Comparison of ENCODE assay signal across 36 cellular contexts in the genomic region with DNA sequence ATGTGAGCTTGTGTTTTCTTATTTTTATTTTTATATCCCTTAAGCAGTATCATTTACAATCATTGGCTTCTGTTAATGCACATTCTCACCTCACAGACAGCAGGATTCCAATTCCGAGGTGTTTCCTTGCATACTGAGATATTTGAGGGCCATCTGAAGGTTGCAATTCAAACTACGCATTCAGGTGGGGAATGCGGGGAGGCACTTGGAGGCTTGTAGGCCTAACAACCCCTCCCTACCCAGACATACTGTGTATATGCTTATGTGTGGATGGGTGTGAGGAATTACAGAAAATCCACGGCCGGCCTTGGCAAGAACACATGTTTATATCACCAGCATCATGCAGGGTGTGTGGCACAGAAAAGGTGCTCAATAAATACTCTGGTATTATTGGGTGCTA. TPM values are rescaled to one million over a fixed set of nuclear protein-coding genes. Genes with fewer than 3 reads are reported as not detected.
"Had no signal": no experiment of that assay in that cellular context is flagged by ENCODE, and none has a peak within 500 bp of the region (broad histone marks: within the 10 kb centered on the region; RNA-seq: fewer than 3 reads in every experiment).

No MANE protein-coding gene starts in this region.

- H3K27ac Mint-ChIP-seq: activated CD4-positive, alpha-beta memory T cell treated with anti-CD3 and anti-CD28 coated beads, Interleukin-2, amount 10 ng/mL, durations not matched to agents 7 days and 5 days; activated CD4-positive, alpha-beta T cell treated with anti-CD3 and anti-CD28 coated beads for 36 hours; activated CD4-positive, alpha-beta T cell treated with anti-CD3 and anti-CD28 coated beads, Interleukin-2, amount 10 ng/mL, durations not matched to agents 7 days and 5 days; activated CD8-positive, alpha-beta memory T cell treated with anti-CD3 and anti-CD28 coated beads, Interleukin-2, amount 10 ng/mL, durations not matched to agents 7 days and 5 days; activated CD8-positive, alpha-beta T cell treated with anti-CD3 and anti-CD28 coated beads, Interleukin-2, amount 10 ng/mL, durations not matched to agents 7 days and 5 days; activated naive CD4-positive, alpha-beta T cell treated with anti-CD3 and anti-CD28 coated beads, Interleukin-2, amount 10 ng/mL, durations not matched to agents 7 days and 5 days; activated naive CD4-positive, alpha-beta T cell treated with anti-CD3 and anti-CD28 coated beads, Interleukin-2, amount 50 U/mL, for 24 hours; activated naive CD8-positive, alpha-beta T cell; activated naive CD8-positive, alpha-beta T cell treated with anti-CD3 and anti-CD28 coated beads, Interleukin-2, amount 10 ng/mL, durations not matched to agents 7 days and 5 days; activated naive CD8-positive, alpha-beta T cell treated with anti-CD3 and anti-CD28 coated beads, Interleukin-2, amount 50 U/mL, for 24 hours; activated T-cell treated with anti-CD3 and anti-CD28 coated beads, Interleukin-2, amount 50 U/mL, for 24 hours; activated T-helper 2 cell treated with anti-CD3 and anti-CD28 coated beads, Interferon-gamma antibody, Interleukin-2, Interleukin-4, amounts not matched to agents 10 μg/mL and 5 μg/mL and 100 μg/mL, durations not matched to agents 14 hours and 24 hours and 36 hours; T-helper 1 cell treated with Interleukin-12 subunit alpha and Interleukin-12 subunit beta and Interleukin-4 antibody, amounts not matched to agents 30 μg/mL and 1 μg/mL, for 36 hours; T-helper 2 cell treated with Interferon-gamma antibody and Interleukin-4, amounts not matched to agents 5 μg/mL and 100 μg/mL, for 36 hours had no signal

- H3K36me3 ChIP-seq: ascending aorta, breast epithelium had no signal

- H3K27me3 Mint-ChIP-seq: activated CD4-positive, alpha-beta memory T cell treated with anti-CD3 and anti-CD28 coated beads, Interleukin-2, amount 10 ng/mL, durations not matched to agents 7 days and 5 days; activated naive CD8-positive, alpha-beta T cell treated with anti-CD3 and anti-CD28 coated beads, Interleukin-2, amount 50 U/mL, for 24 hours had no signal

- H3K27me3 ChIP-seq: ascending aorta, breast epithelium had no signal

- DNase-seq: activated CD4-positive, alpha-beta memory T cell treated with anti-CD3 and anti-CD28 coated beads, Interleukin-2, amount 10 ng/mL, durations not matched to agents 7 days and 5 days; activated CD4-positive, alpha-beta T cell treated with anti-CD3 and anti-CD28 coated beads for 1 hour; activated CD4-positive, alpha-beta T cell treated with anti-CD3 and anti-CD28 coated beads for 36 hours; activated CD4-positive, alpha-beta T cell treated with anti-CD3 and anti-CD28 coated beads for 48 hours; activated CD4-positive, alpha-beta T cell treated with anti-CD3 and anti-CD28 coated beads, Interleukin-2, amount 10 ng/mL, durations not matched to agents 7 days and 5 days; activated CD4-positive, alpha-beta T cell treated with anti-CD3 and anti-CD28 coated beads, Interleukin-2, amount 50 U/mL, for 48 hours; activated CD4-positive, CD25-positive, alpha-beta regulatory T cell; activated CD8-positive, alpha-beta memory T cell treated with anti-CD3 and anti-CD28 coated beads for 24 hours; activated CD8-positive, alpha-beta memory T cell treated with anti-CD3 and anti-CD28 coated beads, Interleukin-2, amount 10 ng/mL, durations not matched to agents 7 days and 5 days; activated CD8-positive, alpha-beta memory T cell treated with anti-CD3 and anti-CD28 coated beads, Interleukin-2, amount 50 U/mL, for 48 hours; activated CD8-positive, alpha-beta T cell treated with anti-CD3 and anti-CD28 coated beads, Interleukin-2, amount 10 ng/mL, durations not matched to agents 7 days and 5 days; activated effector memory CD4-positive, alpha-beta T cell treated with Interleukin-2 at 50 U/mL for 16 hours; activated gamma-delta T cell; activated naive CD4-positive, alpha-beta T cell treated with anti-CD3 and anti-CD28 coated beads, Interleukin-2, amount 10 ng/mL, durations not matched to agents 7 days and 5 days; activated naive CD4-positive, alpha-beta T cell treated with Interleukin-2 at 50 U/mL for 16 hours; activated naive CD8-positive, alpha-beta T cell treated with anti-CD3 and anti-CD28 coated beads, Interleukin-2, amount 10 ng/mL, durations not matched to agents 7 days and 5 days; activated naive CD8-positive, alpha-beta T cell treated with anti-CD3 and anti-CD28 coated beads, Interleukin-2, amount 50 U/mL, for 24 hours; activated T-cell treated with anti-CD3 and anti-CD28 coated beads, Interleukin-2, amount 50 U/mL, for 24 hours; activated T-cell treated with anti-CD3 and anti-CD28 coated beads, Interleukin-2, amount 50 U/mL, for 48 hours; amygdala; anterior cingulate cortex; central memory CD4-positive, alpha-beta T cell; T-helper 1 cell; T-helper 2 cell; T-helper 9 cell had no signal

- ATAC-seq: activated CD4-positive, alpha-beta T cell treated with anti-CD3 and anti-CD28 coated beads for 36 hours; activated CD4-positive, CD25-positive, alpha-beta regulatory T cell treated with anti-CD3 and anti-CD28 coated beads, Interleukin-2, amount 50 U/mL, for 24 hours; activated CD8-positive, alpha-beta memory T cell treated with anti-CD3 and anti-CD28 coated beads, Interleukin-2, amount 10 ng/mL, durations not matched to agents 7 days and 5 days; activated CD8-positive, alpha-beta T cell treated with anti-CD3 and anti-CD28 coated beads, Interleukin-2, amount 10 ng/mL, durations not matched to agents 7 days and 5 days; activated naive CD8-positive, alpha-beta T cell treated with anti-CD3 and anti-CD28 coated beads, Interleukin-2, amount 50 U/mL, for 24 hours had no signal

- H3K4me1 ChIP-seq: ascending aorta, breast epithelium had no signal

- H3K36me3 Mint-ChIP-seq: activated CD8-positive, alpha-beta memory T cell treated with anti-CD3 and anti-CD28 coated beads, Interleukin-2, amount 10 ng/mL, durations not matched to agents 7 days and 5 days; activated naive CD4-positive, alpha-beta T cell treated with anti-CD3 and anti-CD28 coated beads, Interleukin-2, amount 10 ng/mL, durations not matched to agents 7 days and 5 days; activated naive CD4-positive, alpha-beta T cell treated with anti-CD3 and anti-CD28 coated beads, Interleukin-2, amount 50 U/mL, for 24 hours; activated naive CD8-positive, alpha-beta T cell; activated naive CD8-positive, alpha-beta T cell treated with anti-CD3 and anti-CD28 coated beads, Interleukin-2, amount 10 ng/mL, durations not matched to agents 7 days and 5 days; brain had no signal

- H3K9me3 Mint-ChIP-seq: activated CD4-positive, alpha-beta memory T cell treated with anti-CD3 and anti-CD28 coated beads, Interleukin-2, amount 10 ng/mL, durations not matched to agents 7 days and 5 days; activated CD4-positive, alpha-beta T cell treated with anti-CD3 and anti-CD28 coated beads, Interleukin-2, amount 10 ng/mL, durations not matched to agents 7 days and 5 days; activated naive CD4-positive, alpha-beta T cell treated with anti-CD3 and anti-CD28 coated beads, Interleukin-2, amount 10 ng/mL, durations not matched to agents 7 days and 5 days; activated naive CD4-positive, alpha-beta T cell treated with anti-CD3 and anti-CD28 coated beads, Interleukin-2, amount 50 U/mL, for 24 hours; activated naive CD8-positive, alpha-beta T cell treated with anti-CD3 and anti-CD28 coated beads, Interleukin-2, amount 10 ng/mL, durations not matched to agents 7 days and 5 days; activated naive CD8-positive, alpha-beta T cell treated with anti-CD3 and anti-CD28 coated beads, Interleukin-2, amount 50 U/mL, for 24 hours; activated T-cell treated with anti-CD3 and anti-CD28 coated beads, Interleukin-2, amount 50 U/mL, for 24 hours; activated T-helper 2 cell treated with anti-CD3 and anti-CD28 coated beads, Interferon-gamma antibody, Interleukin-2, Interleukin-4, amounts not matched to agents 10 μg/mL and 5 μg/mL and 100 μg/mL, durations not matched to agents 14 hours and 24 hours and 36 hours; T-helper 1 cell treated with Interleukin-12 subunit alpha and Interleukin-12 subunit beta and Interleukin-4 antibody, amounts not matched to agents 30 μg/mL and 1 μg/mL, for 36 hours; T-helper 2 cell treated with Interferon-gamma antibody and Interleukin-4, amounts not matched to agents 5 μg/mL and 100 μg/mL, for 36 hours had no signal

- H3K27ac ChIP-seq: ascending aorta, breast epithelium, VCaP had no signal

- H3K4me1 Mint-ChIP-seq: activated CD4-positive, alpha-beta memory T cell treated with anti-CD3 and anti-CD28 coated beads, Interleukin-2, amount 10 ng/mL, durations not matched to agents 7 days and 5 days; activated CD4-positive, alpha-beta T cell treated with anti-CD3 and anti-CD28 coated beads for 36 hours; activated CD4-positive, alpha-beta T cell treated with anti-CD3 and anti-CD28 coated beads, Interleukin-2, amount 10 ng/mL, durations not matched to agents 7 days and 5 days; activated CD8-positive, alpha-beta memory T cell treated with anti-CD3 and anti-CD28 coated beads, Interleukin-2, amount 10 ng/mL, durations not matched to agents 7 days and 5 days; activated naive CD4-positive, alpha-beta T cell treated with anti-CD3 and anti-CD28 coated beads, Interleukin-2, amount 10 ng/mL, durations not matched to agents 7 days and 5 days; activated naive CD4-positive, alpha-beta T cell treated with anti-CD3 and anti-CD28 coated beads, Interleukin-2, amount 50 U/mL, for 24 hours; activated naive CD8-positive, alpha-beta T cell treated with anti-CD3 and anti-CD28 coated beads, Interleukin-2, amount 10 ng/mL, durations not matched to agents 7 days and 5 days; activated naive CD8-positive, alpha-beta T cell treated with anti-CD3 and anti-CD28 coated beads, Interleukin-2, amount 50 U/mL, for 24 hours had no signal

- H3K4me3 ChIP-seq: ascending aorta, breast epithelium had no signal

- H3K4me3 Mint-ChIP-seq: activated CD4-positive, alpha-beta memory T cell treated with anti-CD3 and anti-CD28 coated beads, Interleukin-2, amount 10 ng/mL, durations not matched to agents 7 days and 5 days; activated CD4-positive, alpha-beta T cell treated with anti-CD3 and anti-CD28 coated beads for 36 hours; activated CD4-positive, alpha-beta T cell treated with anti-CD3 and anti-CD28 coated beads, Interleukin-2, amount 10 ng/mL, durations not matched to agents 7 days and 5 days; activated CD8-positive, alpha-beta memory T cell treated with anti-CD3 and anti-CD28 coated beads, Interleukin-2, amount 10 ng/mL, durations not matched to agents 7 days and 5 days; activated CD8-positive, alpha-beta T cell treated with anti-CD3 and anti-CD28 coated beads, Interleukin-2, amount 10 ng/mL, durations not matched to agents 7 days and 5 days; activated naive CD4-positive, alpha-beta T cell treated with anti-CD3 and anti-CD28 coated beads, Interleukin-2, amount 10 ng/mL, durations not matched to agents 7 days and 5 days; activated naive CD4-positive, alpha-beta T cell treated with anti-CD3 and anti-CD28 coated beads, Interleukin-2, amount 50 U/mL, for 24 hours; activated naive CD8-positive, alpha-beta T cell; activated naive CD8-positive, alpha-beta T cell treated with anti-CD3 and anti-CD28 coated beads, Interleukin-2, amount 10 ng/mL, durations not matched to agents 7 days and 5 days; activated naive CD8-positive, alpha-beta T cell treated with anti-CD3 and anti-CD28 coated beads, Interleukin-2, amount 50 U/mL, for 24 hours; activated T-cell treated with anti-CD3 and anti-CD28 coated beads, Interleukin-2, amount 50 U/mL, for 24 hours; brain; T-helper 1 cell treated with Interleukin-12 subunit alpha and Interleukin-12 subunit beta and Interleukin-4 antibody, amounts not matched to agents 30 μg/mL and 1 μg/mL, for 36 hours; T-helper 2 cell treated with Interferon-gamma antibody and Interleukin-4, amounts not matched to agents 5 μg/mL and 100 μg/mL, for 36 hours had no signal

RNA-seq across cellular contexts. Expression of gene PCDH8, which starts 43.2 kb away (rescaled TPM):
- total RNA-seq: activated CD4-positive, alpha-beta memory T cell treated with anti-CD3 and anti-CD28 coated beads, Interleukin-2, amount 10 ng/mL, durations not matched to agents 7 days and 5 days; activated CD4-positive, alpha-beta T cell treated with anti-CD3 and anti-CD28 coated beads for 36 hours; activated CD4-positive, alpha-beta T cell treated with anti-CD3 and anti-CD28 coated beads, Interleukin-2, amount 10 ng/mL, durations not matched to agents 7 days and 5 days; activated CD8-positive, alpha-beta memory T cell treated with anti-CD3 and anti-CD28 coated beads, Interleukin-2, amount 10 ng/mL, durations not matched to agents 7 days and 5 days; activated CD8-positive, alpha-beta T cell treated with anti-CD3 and anti-CD28 coated beads, Interleukin-2, amount 10 ng/mL, durations not matched to agents 7 days and 5 days; activated naive CD8-positive, alpha-beta T cell treated with anti-CD3 and anti-CD28 coated beads, Interleukin-2, amount 10 ng/mL, durations not matched to agents 7 days and 5 days; ascending aorta; cardiac septum had no signal
